21 cellular contexts compared by ENCODE assay signal in genomic region chr12:125873031-125873430, GRCh38.
"Had no signal": no experiment of that assay in that cellular context is flagged by ENCODE, and none has a peak within 500 bp of the region (broad histone marks: within the 10 kb centered on the region; RNA-seq: fewer than 3 reads in every experiment).

No MANE protein-coding gene starts in this region.

- DNase-seq: activated CD4-positive, alpha-beta T cell treated with anti-CD3 and anti-CD28 coated beads, Interleukin-2, amount 10 ng/mL, durations not matched to agents 24 days and 14 days; activated CD4-positive, alpha-beta T cell treated with anti-CD3 and anti-CD28 coated beads, Interleukin-2, amount 50 U/mL, for 4 hours; activated CD8-positive, alpha-beta T cell treated with anti-CD3 and anti-CD28 coated beads for 36 hours; activated gamma-delta T cell; activated naive CD4-positive, alpha-beta T cell treated with Interleukin-2 at 50 U/mL for 16 hours; activated naive CD8-positive, alpha-beta T cell treated with anti-CD3 and anti-CD28 coated beads, Interleukin-2, amount 10 ng/mL, durations not matched to agents 7 days and 5 days; activated T-cell treated with anti-CD3 and anti-CD28 coated beads, Interleukin-2, amount 50 U/mL, for 1 hour; activated T-cell treated with anti-CD3 and anti-CD28 coated beads, Interleukin-2, amount 50 U/mL, for 72 hours; Karpas-422; NCI-H1092; NCI-H146; NCI-H187 treated with DMSO at 0.1 percent for 48 hours; NCI-H2081; NCI-H2171 treated with DMSO at 0.1 percent for 48 hours; NCI-H226; NCI-H524 treated with DMSO at 0.1 percent for 48 hours; RPMI8226; SHP77 treated with DMSO at 0.1 percent for 48 hours; SK-N-SH had no signal

- ATAC-seq: activated CD8-positive, alpha-beta T cell treated with anti-CD3 and anti-CD28 coated beads for 36 hours; activated T-cell treated with anti-CD3 and anti-CD28 coated beads, Interleukin-2, amount 50 U/mL, for 72 hours; activated T-helper 17 cell treated with anti-CD3 and anti-CD28 coated beads, Interleukin-2, amount 50 U/mL, for 72 hours; Panc1 had no signal
